In genomic region chr2:85577386-85578242, GRCh38 we compare ENCODE assay signal across 8 cellular contexts. TPM values are rescaled to one million over a fixed set of nuclear protein-coding genes. Genes with fewer than 3 reads are reported as not detected.
A peak's percentile ranks its signal among the peaks of the same experiment; 100 is the strongest.
DNase-seq lines count a peak whose midpoint lies in the region; ATAC-seq and TF ChIP-seq lines count a peak whose summit lies in the region.

VAMP8 (plus strand) TSS chr2:85577586; CDS start chr2:85577647, 61 bp downstream.

- peak within 1 kb of the TSS; percentile 47 for H3K4me3 ChIP-seq in fibroblast of villous mesenchyme (ENCODE audit: low read depth, low read length)
- no peak within 1 kb of the TSS for H3K4me3 ChIP-seq in osteoblast (ENCODE audit: insufficient read depth, low read length)

- H3K36me3 ChIP-seq in osteoblast (ENCODE audit: insufficient read depth, low read length), result no peaks in the 10 kb centered on the region

- H3K4me2 ChIP-seq in osteoblast (ENCODE audit: insufficient read depth, low read length), result no peak within 1 kb of the TSS

- H3K27me3 ChIP-seq in osteoblast (ENCODE audit: insufficient read depth, low read length), result peaks cover 3% of the 10 kb centered on the region

- H3K9me3 ChIP-seq in osteoblast (ENCODE audit: low read depth, low read length), result no peaks in the 10 kb centered on the region

- H3K4me1 ChIP-seq in osteoblast (ENCODE audit: insufficient read depth, low read length), result no peaks in the 10 kb centered on the region

- H2AFZ ChIP-seq in osteoblast (ENCODE audit: low read length), result peak within 1 kb of the TSS; percentile 65

- no peaks in the 10 kb centered on the region for H3K79me2 ChIP-seq in osteoblast (ENCODE audit: insufficient read depth, low read length)

- DNase-seq in ELF-1 (ENCODE audit: low read depth, low spot score) (peak; percentile 90), NCI-H460 (ENCODE audit: extremely low read depth, low read depth) (no peak), fibroblast of villous mesenchyme (ENCODE audit: low read depth) (peak; percentile 45), osteoblast (ENCODE audit: insufficient read length, low spot score, missing footprints) (peak; percentile 65), ureter (ENCODE audit: low spot score) (peak; percentile 87), NCI-H2081 (lab: John Stamatoyannopoulos, UW) (no peak)
- DNase-seq in activated CD8-positive, alpha-beta memory T cell treated with anti-CD3 and anti-CD28 coated beads, Interleukin-2, amount 50 U/mL, for 48 hours, result peak; percentile 81

- TF ChIP-seq CTCF in fibroblast of villous mesenchyme (IDR thresholded peaks at IDR 0.05; ENCODE audit: insufficient read depth, low read depth, low read length) (no peak), osteoblast (IDR thresholded peaks at IDR 0.05; ENCODE audit: extremely low read depth, low read depth, low read length) (no peak)

- no peaks in the 10 kb centered on the region for H4K20me1 ChIP-seq in osteoblast (ENCODE audit: insufficient read depth, low read length)

- peak; percentile 68 for ATAC-seq in GM21737 (IDR thresholded peaks at IDR 0.05; ENCODE audit: unreplicated experiment)

- no peak within 1 kb of the TSS for H3K27ac ChIP-seq in osteoblast (ENCODE audit: low read depth, low read length)

RNA-seq across cellular contexts. Expression of gene VAMP8, which starts in this region (rescaled TPM):
- total RNA-seq in NCI-H460 (2014; rRNA removed; shearing (Covaris generic)), result 31.7 and 37.3 TPM in 2 replicates
- polyA plus RNA-seq in NCI-H460 (2014; cell fraction: nucleus; rRNA removed), result 16.7 and 31.7 TPM in 2 replicates
- total RNA-seq in fibroblast of villous mesenchyme (2.2 and 3.5 TPM in 2 replicates), osteoblast (2.1 and 2.5 TPM in 2 replicates), ureter (165 TPM)

Comparison
In these comparisons a context has a peak if more than half of its experiments do, and no peak if none do; other contexts are left out.
1. DNase-seq: peak in ELF-1 (single experiment), activated CD8-positive, alpha-beta memory T cell treated with anti-CD3 and anti-CD28 coated beads, Interleukin-2, amount 50 U/mL, for 48 hours (single experiment), fibroblast of villous mesenchyme (single experiment), osteoblast (single experiment) and ureter (single experiment); none in NCI-H460 (single experiment) and NCI-H2081 (0 of 2).